In the genomic region with DNA sequence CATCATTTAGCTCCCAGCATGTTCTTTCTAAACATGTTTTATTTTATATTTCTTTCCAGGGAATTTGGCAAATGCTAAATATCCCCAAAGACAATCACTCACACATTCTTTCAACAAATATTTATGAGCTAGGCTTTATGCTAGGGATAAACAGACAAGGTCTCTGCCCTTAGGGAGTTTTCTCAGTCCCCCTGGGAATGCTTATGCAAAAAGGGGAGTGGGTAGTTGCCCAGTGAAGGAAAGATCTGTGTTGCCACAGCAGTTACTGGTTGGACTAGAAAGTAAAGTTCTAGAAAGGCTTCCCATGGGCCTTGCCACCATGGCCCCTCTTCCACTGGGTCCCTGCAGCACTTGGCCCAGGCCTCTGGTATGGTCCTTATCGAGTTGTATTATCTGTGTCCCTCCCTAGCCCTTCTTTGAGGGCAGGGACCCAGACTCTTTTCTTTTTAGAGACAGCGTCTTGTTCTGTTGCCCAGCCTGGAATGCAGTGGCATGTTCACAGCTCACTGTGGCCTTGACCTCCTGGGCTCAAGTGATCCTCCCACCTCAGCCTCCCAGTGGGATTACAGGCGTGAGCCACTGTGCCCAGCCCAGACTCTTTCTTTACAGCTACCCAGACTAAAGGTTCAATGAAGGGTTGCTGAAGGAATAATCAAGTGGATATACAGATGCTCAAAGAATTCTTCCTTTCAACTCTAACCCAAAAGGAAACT, we compare ENCODE assay signal across 1 cellular context.
TF ChIP-seq lines count a peak whose summit lies in the region.

No MANE protein-coding gene starts in this region.

TF ChIP-seq in HepG2, 621 proteins besides CTCF, POLR2A, EP300 and RAD21 (continued from another document):
- TF ChIP-seq ZNF770 (CRISPR knock-in tag; IDR thresholded peaks at IDR 0.05) (peak; percentile 89), ZNF543 (CRISPR knock-in tag; IDR thresholded peaks at IDR 0.05) (no peak), NR2F6 (IDR thresholded peaks at IDR 0.05) (no peak), NR2F6 (CRISPR knock-in tag; IDR thresholded peaks at IDR 0.05) (0 out of 2 replicates have a peak, but pooled peaks have one; percentile 34)
